ENCODE assay signal across 8 cellular contexts in the genomic region with DNA sequence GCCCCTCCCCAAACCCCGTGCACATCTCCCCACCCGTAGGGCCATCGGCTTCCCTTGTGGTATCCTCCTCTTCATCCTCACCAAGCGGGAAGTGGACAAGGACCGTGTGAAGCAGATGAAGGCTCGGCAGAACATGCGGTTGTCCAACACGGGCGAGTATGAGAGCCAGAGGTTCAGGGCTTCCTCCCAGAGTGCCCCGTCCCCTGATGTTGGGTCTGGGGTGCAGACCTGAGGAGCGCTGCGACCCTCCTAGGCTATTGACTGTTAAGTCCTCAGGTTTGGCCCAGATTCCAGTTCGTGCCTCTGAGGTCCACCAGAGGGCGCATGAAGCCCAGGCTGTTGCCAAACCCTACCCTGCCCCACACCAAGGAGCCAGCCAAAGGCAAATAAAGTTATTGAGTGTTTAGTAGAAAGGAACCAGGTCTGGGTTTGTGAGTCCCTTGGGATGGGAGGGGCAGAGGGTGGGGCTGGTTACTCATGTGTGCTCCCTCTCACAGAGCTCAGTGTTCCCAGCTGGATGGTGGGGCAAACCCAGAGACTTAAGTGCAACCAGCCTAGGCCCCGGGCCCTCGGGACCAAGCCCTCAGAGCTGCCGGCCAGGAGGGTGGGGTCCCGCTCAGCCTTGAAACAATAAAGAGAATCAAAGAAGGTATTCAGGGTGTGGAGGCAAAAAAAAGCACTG. TPM values are rescaled to one million over a fixed set of nuclear protein-coding genes. Genes with fewer than 3 reads are reported as not detected.
A peak's percentile ranks its signal among the peaks of the same experiment; 100 is the strongest.
DNase-seq lines count a peak whose midpoint lies in the region; ATAC-seq, FAIRE-seq and TF ChIP-seq lines count a peak whose summit lies in the region.

No MANE protein-coding gene starts in this region.

- 8 to 18% (median 12%) methylated on average over 18 of the region's 18 CpGs for WGBS in psoas muscle, 3 donors

- no peaks in the 10 kb centered on the region for H4K20me1 ChIP-seq in SU-DHL-6 (ENCODE audit: low read depth, low read length)

- H3K27me3 ChIP-seq in SU-DHL-6 (ENCODE audit: low read length): no peaks in the 10 kb centered on the region
- H3K27me3 ChIP-seq in cardiac muscle cell: no peaks in the 10 kb centered on the region
- H3K27me3 ChIP-seq in psoas muscle (ENCODE audit: insufficient read depth in 3 of 3, low read length in 2 of 3): no peaks in the 10 kb centered on the region
- H3K27me3 ChIP-seq in upper lobe of right lung: no peaks in the 10 kb centered on the region

- H3K4me1 ChIP-seq in cardiac muscle cell (ENCODE audit: low read depth) (peaks cover 10% of the 10 kb centered on the region), psoas muscle (peaks cover 40% of the 10 kb centered on the region), upper lobe of right lung (peaks cover 34% of the 10 kb centered on the region)

- intact Hi-C loops in psoas muscle (cut with DNase I): loop anchor here (1.0 to 5.0 kb wide), 2 partner anchors 13 to 85 kb away; no protein-coding TSS in a partner anchor
- intact Hi-C loops in upper lobe of right lung (cut with DNase I): no loop called here

- no peak overlapping the region for H3K4me2 ChIP-seq in SU-DHL-6 (ENCODE audit: low read depth, low read length, poor library complexity, severe bottlenecking)

- H3K9me2 ChIP-seq in SU-DHL-6 (replicated peaks; ENCODE audit: insufficient read depth, low read length): no peaks in the 10 kb centered on the region

- peak overlapping the region; percentile 37 for H3K4me3 Mint-ChIP-seq in activated naive CD8-positive, alpha-beta T cell treated with anti-CD3 and anti-CD28 coated beads, Interleukin-2, amount 10 ng/mL, durations not matched to agents 7 days and 5 days

- peaks cover 13% of the 10 kb centered on the region for H3K36me3 Mint-ChIP-seq in activated naive CD8-positive, alpha-beta T cell treated with anti-CD3 and anti-CD28 coated beads, Interleukin-2, amount 10 ng/mL, durations not matched to agents 7 days and 5 days

- peak; percentile 87 for DNase-seq in AG09319 (ENCODE audit: extremely low read depth, low read depth)
- peak; percentile 77 for DNase-seq in GM19239 (ENCODE audit: insufficient read length, low spot score)
- peak; percentile 26 for DNase-seq in NCI-H1092 (lab: John Stamatoyannopoulos, UW)
- DNase-seq in activated naive CD8-positive, alpha-beta T cell treated with anti-CD3 and anti-CD28 coated beads, Interleukin-2, amount 10 ng/mL, durations not matched to agents 7 days and 5 days: peak; percentile 76
- DNase-seq in cardiac muscle cell (ENCODE audit: low read depth in 1 of 2, low spot score in 1 of 2): peak; percentile 83 to 93
- peak; percentile 86 to 94 for DNase-seq in psoas muscle
- DNase-seq in upper lobe of right lung: peak; percentile 89

- H3K27me3 Mint-ChIP-seq in activated naive CD8-positive, alpha-beta T cell treated with anti-CD3 and anti-CD28 coated beads, Interleukin-2, amount 10 ng/mL, durations not matched to agents 7 days and 5 days: no peaks in the 10 kb centered on the region

- peak; percentile 93 for TF ChIP-seq CTCF in AG09319 (IDR thresholded peaks at IDR 0.05; ENCODE audit: low read depth, low read length)
- peak; percentile 94 for TF ChIP-seq CTCF in SU-DHL-6 (IDR thresholded peaks at IDR 0.05; ENCODE audit: insufficient read depth, low read length, poor library complexity, severe bottlenecking)
- TF ChIP-seq CTCF in cardiac muscle cell (IDR thresholded peaks at IDR 0.05; ENCODE audit: low read depth, low read length): peak; percentile 92
- TF ChIP-seq CTCF in psoas muscle (IDR thresholded peaks at IDR 0.05): peak; percentile 85
- peak; percentile 87 for TF ChIP-seq CTCF in upper lobe of right lung (IDR thresholded peaks at IDR 0.05)

- H3K4me3 ChIP-seq in SU-DHL-6 (ENCODE audit: insufficient read depth, low read length, poor library complexity, severe bottlenecking) (no peak overlapping the region), cardiac muscle cell (no peak overlapping the region), psoas muscle (peak overlapping the region; percentile 88), upper lobe of right lung (no peak overlapping the region)

- ATAC-seq in activated naive CD8-positive, alpha-beta T cell treated with anti-CD3 and anti-CD28 coated beads, Interleukin-2, amount 10 ng/mL, durations not matched to agents 7 days and 5 days (ENCODE audit: low read depth): peak; percentile 13
- ATAC-seq in psoas muscle (peak; percentile 38 to 64 (median 46)), upper lobe of right lung (peak; percentile 70)

- no peak overlapping the region for H3K27ac ChIP-seq in SU-DHL-6 (ENCODE audit: low read depth, low read length)
- H3K27ac ChIP-seq in cardiac muscle cell: peak overlapping the region; percentile 5
- H3K27ac ChIP-seq in psoas muscle: peak overlapping the region; percentile 54
- H3K27ac ChIP-seq in upper lobe of right lung: peak overlapping the region; percentile 71

- peaks cover 7% of the 10 kb centered on the region for H3K79me2 ChIP-seq in SU-DHL-6 (ENCODE audit: insufficient read depth, low read length)

- peak overlapping the region; percentile 32 for H3K27ac Mint-ChIP-seq in activated naive CD8-positive, alpha-beta T cell treated with anti-CD3 and anti-CD28 coated beads, Interleukin-2, amount 10 ng/mL, durations not matched to agents 7 days and 5 days

- no peak overlapping the region for H3K9ac ChIP-seq in SU-DHL-6 (ENCODE audit: low read length)

- FAIRE-seq in GM19239 (lab: Jason Lieb, UNC): peak; percentile 95

- H3K36me3 ChIP-seq in SU-DHL-6 (ENCODE audit: low read length): no peaks in the 10 kb centered on the region
- H3K36me3 ChIP-seq in cardiac muscle cell: peaks cover 25% of the 10 kb centered on the region
- H3K36me3 ChIP-seq in psoas muscle (ENCODE audit: insufficient read depth in 1 of 2, low read depth in 1 of 2): peaks cover 4 to 55% of the 10 kb centered on the region in 2 donors
- H3K36me3 ChIP-seq in upper lobe of right lung: peaks cover 47% of the 10 kb centered on the region

- peaks cover 28% of the 10 kb centered on the region for H3K4me1 Mint-ChIP-seq in activated naive CD8-positive, alpha-beta T cell treated with anti-CD3 and anti-CD28 coated beads, Interleukin-2, amount 10 ng/mL, durations not matched to agents 7 days and 5 days

- no peak overlapping the region for H2AFZ ChIP-seq in SU-DHL-6 (ENCODE audit: low read depth, low read length, severe bottlenecking)

- POLR2A ChIA-PET in activated naive CD8-positive, alpha-beta T cell treated with anti-CD3 and anti-CD28 coated beads, Interleukin-2, amount 10 ng/mL, durations not matched to agents 7 days and 5 days (lab: Charles Lee): interaction anchor here (0.7 to 7.8 kb wide), 9 partner anchors 13 to 1500 kb away, joined by 3 to 76 read pairs (median 3); no protein-coding TSS in a partner anchor

- H3K9me3 ChIP-seq in SU-DHL-6 (ENCODE audit: insufficient read depth, low read length): no peaks in the 10 kb centered on the region
- no peaks in the 10 kb centered on the region for H3K9me3 ChIP-seq in cardiac muscle cell (ENCODE audit: low read depth)
- H3K9me3 ChIP-seq in psoas muscle: no peaks in the 10 kb centered on the region
- H3K9me3 ChIP-seq in upper lobe of right lung: no peaks in the 10 kb centered on the region

- H3K9me3 Mint-ChIP-seq in activated naive CD8-positive, alpha-beta T cell treated with anti-CD3 and anti-CD28 coated beads, Interleukin-2, amount 10 ng/mL, durations not matched to agents 7 days and 5 days: no peaks in the 10 kb centered on the region

- no peaks in the 10 kb centered on the region for H3F3A ChIP-seq in SU-DHL-6 (ENCODE audit: insufficient read depth)

RNA-seq across cellular contexts. Expression of gene PNKD, which starts 2.4 kb away (rescaled TPM):
- total RNA-seq in activated naive CD8-positive, alpha-beta T cell treated with anti-CD3 and anti-CD28 coated beads, Interleukin-2, amount 10 ng/mL, durations not matched to agents 7 days and 5 days: 10 to 100 TPM; 33.9 to 36.3 TPM
- total RNA-seq in cardiac muscle cell: 103 and 173 TPM in 2 replicates
- polyA plus RNA-seq in cardiac muscle cell: 206 and 287 TPM in 2 replicates
- total RNA-seq in psoas muscle: 10 to 100 TPM; 31.5 to 54.5 (median 41.0) TPM
- polyA plus RNA-seq in psoas muscle: 10 to 100 TPM; 55.6 to 86.9 (median 68.1) TPM
- total RNA-seq in upper lobe of right lung: 65.4 TPM

RNA-seq across cellular contexts. Expression of gene AAMP, which starts 2.7 kb away (rescaled TPM):
- total RNA-seq in activated naive CD8-positive, alpha-beta T cell treated with anti-CD3 and anti-CD28 coated beads, Interleukin-2, amount 10 ng/mL, durations not matched to agents 7 days and 5 days: 10 to 100 TPM; 45.2 to 51.7 TPM
- total RNA-seq in cardiac muscle cell (269 and 315 TPM in 2 replicates), psoas muscle (10 to 100 TPM; 52.7 to 70.6 (median 62.5) TPM), upper lobe of right lung (55.9 TPM)
- polyA plus RNA-seq in cardiac muscle cell (273 and 276 TPM in 2 replicates), psoas muscle (100 to 1,000 TPM in 2 of 3 donors, 10 to 100 TPM in 1; 73.8 to 120 (median 115) TPM)

RNA-seq across cellular contexts. Expression of gene GPBAR1, which starts 11.9 kb away (rescaled TPM):
- under 1 TPM; 0.71 to 0.72 TPM for total RNA-seq in activated naive CD8-positive, alpha-beta T cell treated with anti-CD3 and anti-CD28 coated beads, Interleukin-2, amount 10 ng/mL, durations not matched to agents 7 days and 5 days
- total RNA-seq in cardiac muscle cell (2.4 and 4.4 TPM in 2 replicates), psoas muscle (under 1 TPM; 0.24 to 0.74 (median 0.24) TPM), upper lobe of right lung (2.6 TPM)
- polyA plus RNA-seq in cardiac muscle cell (2.9 and 7.9 TPM in 2 replicates), psoas muscle (under 1 TPM; 0.45 to 0.59 (median 0.56) TPM)

RNA-seq across cellular contexts. Expression of gene TMBIM1, which starts 19.6 kb away (rescaled TPM):
- 10 to 100 TPM; 61.0 to 71.5 TPM for total RNA-seq in activated naive CD8-positive, alpha-beta T cell treated with anti-CD3 and anti-CD28 coated beads, Interleukin-2, amount 10 ng/mL, durations not matched to agents 7 days and 5 days
- 15.5 and 25.9 TPM in 2 replicates for total RNA-seq in cardiac muscle cell
- 18.8 and 41.2 TPM in 2 replicates for polyA plus RNA-seq in cardiac muscle cell
- total RNA-seq in psoas muscle: 100 to 1,000 TPM; 152 to 197 (median 157) TPM
- 100 to 1,000 TPM; 167 to 264 (median 228) TPM for polyA plus RNA-seq in psoas muscle
- total RNA-seq in upper lobe of right lung: 281 TPM

RNA-seq across cellular contexts. Expression of gene ARPC2, which starts 55.7 kb away (rescaled TPM):
- total RNA-seq in activated naive CD8-positive, alpha-beta T cell treated with anti-CD3 and anti-CD28 coated beads, Interleukin-2, amount 10 ng/mL, durations not matched to agents 7 days and 5 days: 100 to 1,000 TPM; 707 to 735 TPM
- total RNA-seq in cardiac muscle cell: 223 and 250 TPM in 2 replicates
- polyA plus RNA-seq in cardiac muscle cell: 379 and 442 TPM in 2 replicates
- 100 to 1,000 TPM; 150 to 218 (median 188) TPM for total RNA-seq in psoas muscle
- 100 to 1,000 TPM; 170 to 274 (median 244) TPM for polyA plus RNA-seq in psoas muscle
- 357 TPM for total RNA-seq in upper lobe of right lung

Comparison
In these comparisons a context has a peak if more than half of its experiments do, and no peak if none do; other contexts are left out.
1. DNase-seq: peak in every context shown above with its lines; median percentile 90 in psoas muscle; 89 in upper lobe of right lung; 88 in cardiac muscle cell; 87 in AG09319; 77 in GM19239; 76 in activated naive CD8-positive, alpha-beta T cell treated with anti-CD3 and anti-CD28 coated beads, Interleukin-2, amount 10 ng/mL, durations not matched to agents 7 days and 5 days; 26 in NCI-H1092.
2. ATAC-seq: peak in every context shown above with its lines; median percentile 70 in upper lobe of right lung; 46 in psoas muscle; 13 in activated naive CD8-positive, alpha-beta T cell treated with anti-CD3 and anti-CD28 coated beads, Interleukin-2, amount 10 ng/mL, durations not matched to agents 7 days and 5 days.